Comparison of ENCODE assay signal across 8 cellular contexts in genomic region chr2:196475621-196476020, GRCh38.
"Had no signal": no experiment of that assay in that cellular context is flagged by ENCODE, and none has a peak within 500 bp of the region (broad histone marks: within the 10 kb centered on the region; RNA-seq: fewer than 3 reads in every experiment).

No MANE protein-coding gene starts in this region.

- H3K4me2 ChIP-seq: KMS-11 had no signal

- H3K4me1 Mint-ChIP-seq: H9 had no signal

- H3K27ac Mint-ChIP-seq: H9 had no signal

- H3K9me3 Mint-ChIP-seq: H9 had no signal

- H3K4me3 ChIP-seq: GM23248 had no signal

- DNase-seq: GM23248, H9, HCEC 1CT, KBM-7 had no signal

- H2AFZ ChIP-seq: GM23248 had no signal

- H3K4me3 Mint-ChIP-seq: H9 had no signal

- H3K27ac ChIP-seq: GM23248, KMS-11 had no signal

- H3K9ac ChIP-seq: GM23248, KMS-11 had no signal

- FAIRE-seq: H1, H54, HTR-8/SVneo had no signal
